24 cellular contexts compared by ENCODE assay signal in the genomic region with DNA sequence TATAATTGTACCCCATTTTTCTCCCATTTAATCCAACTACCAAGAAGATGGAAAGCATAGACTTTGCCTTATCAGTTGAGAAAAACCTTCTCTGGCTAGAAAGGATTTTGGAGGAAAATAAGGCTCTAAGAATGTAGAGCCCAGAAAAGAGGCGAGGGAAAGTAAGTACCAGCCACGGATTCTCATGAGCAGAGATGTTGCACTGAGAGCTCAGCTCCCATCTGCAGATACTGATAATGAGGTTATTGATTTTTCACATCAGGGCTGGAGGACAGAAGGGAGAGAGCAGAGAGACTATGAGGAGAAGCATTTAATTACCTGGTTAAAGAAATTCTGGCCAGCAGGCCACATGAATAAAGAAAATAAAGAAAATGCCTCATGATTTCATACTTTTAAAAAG.
DNase-seq lines count a peak whose midpoint lies in the region; TF ChIP-seq lines count a peak whose summit lies in the region.
"Had no signal": no experiment of that assay in that cellular context is flagged by ENCODE, and none has a peak within 500 bp of the region (broad histone marks: within the 10 kb centered on the region; RNA-seq: fewer than 3 reads in every experiment).

No MANE protein-coding gene starts in this region.

- H3K79me2 ChIP-seq in SK-N-SH (ENCODE audit: insufficient read depth): no peaks in the 10 kb centered on the region

- H3K9ac ChIP-seq in SK-N-SH: no peak overlapping the region

- peaks cover 0 to 2% of the 10 kb centered on the region in 2 experiments; a peak in 2 of 4 replicates for H3K4me1 ChIP-seq in SK-N-SH (ENCODE audit: control insufficient read depth in 1 of 2, insufficient read depth in 2 of 2, low read depth in 1 of 2, low read length in 1 of 2)
- H3K4me1 ChIP-seq: psoas muscle, uterus had no signal

- TF ChIP-seq CTCF in mesothelial cell of epicardium (IDR thresholded peaks at IDR 0.05; ENCODE audit: unreplicated experiment) (no peak), SK-N-SH (IDR thresholded peaks at IDR 0.05) (no peak)

- no peaks in the 10 kb centered on the region for H3K9me3 Mint-ChIP-seq in mesothelial cell of epicardium
- H3K9me3 Mint-ChIP-seq: activated naive CD8-positive, alpha-beta T cell treated with anti-CD3 and anti-CD28 coated beads for 36 hours; CD4-positive, alpha-beta T cell had no signal

- H3K9me2 ChIP-seq in SK-N-SH: no peaks in the 10 kb centered on the region

- H2AFZ ChIP-seq in SK-N-SH (ENCODE audit: low read depth): no peak overlapping the region

- peaks cover 3 to 41% of the 10 kb centered on the region in 2 experiments for H3K36me3 ChIP-seq in SK-N-SH (replicated peaks in 1 of 2; ENCODE audit: control insufficient read depth in 1 of 2, insufficient read depth in 2 of 2, low read length in 1 of 2)
- H3K36me3 ChIP-seq: SJSA1, uterus had no signal

- H3K27ac ChIP-seq in SK-N-SH (ENCODE audit: low read depth in 2 of 2, low read length in 1 of 2): no peak overlapping the region
- H3K27ac ChIP-seq: epithelial cell of prostate, psoas muscle, SJSA1, uterus had no signal

- H3K36me3 Mint-ChIP-seq in mesothelial cell of epicardium: peaks cover 39% of the 10 kb centered on the region

- WGBS in SK-N-SH (ENCODE audit: low lambda C conversion rate): 83% methylated on average over 2 of the region's 2 CpGs

- DNase-seq in DMS79 treated with DMSO at 0.1 percent for 48 hours (lab: John Stamatoyannopoulos, UW): peak; percentile 44
- no peak for DNase-seq in DMS79 (lab: John Stamatoyannopoulos, UW)
- DNase-seq in NCI-H446 treated with DMSO at 0.1 percent for 48 hours (lab: John Stamatoyannopoulos, UW): peak; percentile 77
- DNase-seq in NCI-H446 (lab: John Stamatoyannopoulos, UW): no peak
- DNase-seq in NCI-H82 (lab: John Stamatoyannopoulos, UW): peak; percentile 5
- DNase-seq in mesothelial cell of epicardium (ENCODE audit: low spot score in 2 of 2, unreplicated experiment in 2 of 2): no peak
- no peak for DNase-seq in SK-N-SH
- no peak for DNase-seq in UCSD-AML1 (lab: John Stamatoyannopoulos, UW; ENCODE audit: unreplicated experiment)
- DNase-seq: activated effector memory CD4-positive, alpha-beta T cell treated with Interleukin-2 at 50 U/mL for 16 hours; activated naive CD8-positive, alpha-beta T cell treated with anti-CD3 and anti-CD28 coated beads for 36 hours; activated T-cell treated with anti-CD3 and anti-CD28 coated beads for 4 hours; aorta; CD4-positive, alpha-beta T cell; effector CD4-positive, alpha-beta T cell; midbrain; naive thymus-derived CD4-positive, alpha-beta T cell; occipital lobe; psoas muscle; RPMI8226; stimulated activated naive CD4-positive, alpha-beta T cell; T-helper 17 cell; uterus had no signal

- no peak overlapping the region for H3K4me3 Mint-ChIP-seq in mesothelial cell of epicardium
- H3K4me3 Mint-ChIP-seq: activated naive CD8-positive, alpha-beta T cell treated with anti-CD3 and anti-CD28 coated beads for 36 hours; CD4-positive, alpha-beta T cell; naive thymus-derived CD4-positive, alpha-beta T cell; T-helper 17 cell had no signal

- no peaks in the 10 kb centered on the region for H3K9me3 ChIP-seq in SK-N-SH
- H3K9me3 ChIP-seq: psoas muscle, SJSA1, uterus had no signal

- H3K27me3 ChIP-seq in SK-N-SH (ENCODE audit: insufficient read depth): no peaks in the 10 kb centered on the region
- H3K27me3 ChIP-seq: SJSA1, uterus had no signal

- no peaks in the 10 kb centered on the region for H4K20me1 ChIP-seq in SK-N-SH (ENCODE audit: insufficient read depth)

- peak overlapping the region; percentile 28 for H3K27ac Mint-ChIP-seq in mesothelial cell of epicardium
- H3K27ac Mint-ChIP-seq: activated naive CD8-positive, alpha-beta T cell treated with anti-CD3 and anti-CD28 coated beads for 36 hours; CD4-positive, alpha-beta T cell; naive thymus-derived CD4-positive, alpha-beta T cell; T-helper 17 cell had no signal

- no peak overlapping the region for H3K4me2 ChIP-seq in SK-N-SH

- CTCF ChIA-PET in SK-N-SH (lab: Yijun Ruan, JAX): interaction anchor here (0.7 to 2.1 kb wide), 3 partner anchors 34 to 159 kb away, joined by 3 to 4 read pairs (median 3); no protein-coding TSS in a partner anchor

- peaks cover 11% of the 10 kb centered on the region for H3K4me1 Mint-ChIP-seq in mesothelial cell of epicardium

- H3K27me3 Mint-ChIP-seq in mesothelial cell of epicardium (ENCODE audit: low read depth): no peaks in the 10 kb centered on the region
- H3K27me3 Mint-ChIP-seq: activated naive CD8-positive, alpha-beta T cell treated with anti-CD3 and anti-CD28 coated beads for 36 hours; CD4-positive, alpha-beta T cell; naive thymus-derived CD4-positive, alpha-beta T cell; T-helper 17 cell had no signal

- TF ChIP-seq EP300 in SK-N-SH (IDR thresholded peaks at IDR 0.05; ENCODE audit: borderline replicate concordance in 1 of 2, low read depth in 1 of 2, low read length in 1 of 2): no peak

- no peak overlapping the region for H3K4me3 ChIP-seq in SK-N-SH (ENCODE audit: low read depth in 2 of 2, low read length in 1 of 2)
- H3K4me3 ChIP-seq: psoas muscle, SJSA1, uterus had no signal

- H3F3A ChIP-seq in SK-N-SH (replicated peaks; ENCODE audit: insufficient read depth): no peaks in the 10 kb centered on the region

- no peak for TF ChIP-seq RAD21 in SK-N-SH (IDR thresholded peaks at IDR 0.05; ENCODE audit: low read length)

- POLR2A ChIA-PET in SK-N-SH (lab: Yijun Ruan, JAX): no interaction called here

TF ChIP-seq in SK-N-SH, 30 proteins besides CTCF, POLR2A, EP300 and RAD21:
- TF ChIP-seq ELF1 (IDR thresholded peaks at IDR 0.05) (no peak), CHD2 (IDR thresholded peaks at IDR 0.05; ENCODE audit: low read length, partially characterized antibody) (no peak), YY1 (IDR thresholded peaks at IDR 0.05; ENCODE audit: low read depth) (no peak), GATA2 (CRISPR knock-in tag; IDR thresholded peaks at IDR 0.05) (no peak), FOSL2 (IDR thresholded peaks at IDR 0.05; ENCODE audit: borderline replicate concordance, low read depth) (no peak), MXI1 (IDR thresholded peaks at IDR 0.05; ENCODE audit: low read depth, low read length) (no peak), TCF12 (IDR thresholded peaks at IDR 0.05) (no peak), RFX5 (IDR thresholded peaks at IDR 0.05; ENCODE audit: low read length) (no peak), NFIC (IDR thresholded peaks at IDR 0.05; ENCODE audit: borderline replicate concordance) (no peak), RXRA (IDR thresholded peaks at IDR 0.05; ENCODE audit: borderline replicate concordance, low read depth) (no peak), RCOR1 (IDR thresholded peaks at IDR 0.05; ENCODE audit: low read length) (no peak), POLR2AphosphoS5 (IDR thresholded peaks at IDR 0.05; ENCODE audit: low read depth, low read length) (no peak)
- TF ChIP-seq, protein P1, sequence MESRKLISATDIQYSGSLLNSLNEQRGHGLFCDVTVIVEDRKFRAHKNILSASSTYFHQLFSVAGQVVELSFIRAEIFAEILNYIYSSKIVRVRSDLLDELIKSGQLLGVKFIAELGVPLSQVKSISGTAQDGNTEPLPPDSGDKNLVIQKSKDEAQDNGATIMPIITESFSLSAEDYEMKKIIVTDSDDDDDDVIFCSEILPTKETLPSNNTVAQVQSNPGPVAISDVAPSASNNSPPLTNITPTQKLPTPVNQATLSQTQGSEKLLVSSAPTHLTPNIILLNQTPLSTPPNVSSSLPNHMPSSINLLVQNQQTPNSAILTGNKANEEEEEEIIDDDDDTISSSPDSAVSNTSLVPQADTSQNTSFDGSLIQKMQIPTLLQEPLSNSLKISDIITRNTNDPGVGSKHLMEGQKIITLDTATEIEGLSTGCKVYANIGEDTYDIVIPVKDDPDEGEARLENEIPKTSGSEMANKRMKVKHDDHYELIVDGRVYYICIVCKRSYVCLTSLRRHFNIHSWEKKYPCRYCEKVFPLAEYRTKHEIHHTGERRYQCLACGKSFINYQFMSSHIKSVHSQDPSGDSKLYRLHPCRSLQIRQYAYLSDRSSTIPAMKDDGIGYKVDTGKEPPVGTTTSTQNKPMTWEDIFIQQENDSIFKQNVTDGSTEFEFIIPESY (IDR thresholded peaks at IDR 0.05; ENCODE audit: borderline replicate concordance, low read depth): no peak
- TF ChIP-seq, protein P2, sequence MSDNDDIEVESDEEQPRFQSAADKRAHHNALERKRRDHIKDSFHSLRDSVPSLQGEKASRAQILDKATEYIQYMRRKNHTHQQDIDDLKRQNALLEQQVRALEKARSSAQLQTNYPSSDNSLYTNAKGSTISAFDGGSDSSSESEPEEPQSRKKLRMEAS (IDR thresholded peaks at IDR 0.05; ENCODE audit: low read depth): no peak
- TF ChIP-seq, protein P3, sequence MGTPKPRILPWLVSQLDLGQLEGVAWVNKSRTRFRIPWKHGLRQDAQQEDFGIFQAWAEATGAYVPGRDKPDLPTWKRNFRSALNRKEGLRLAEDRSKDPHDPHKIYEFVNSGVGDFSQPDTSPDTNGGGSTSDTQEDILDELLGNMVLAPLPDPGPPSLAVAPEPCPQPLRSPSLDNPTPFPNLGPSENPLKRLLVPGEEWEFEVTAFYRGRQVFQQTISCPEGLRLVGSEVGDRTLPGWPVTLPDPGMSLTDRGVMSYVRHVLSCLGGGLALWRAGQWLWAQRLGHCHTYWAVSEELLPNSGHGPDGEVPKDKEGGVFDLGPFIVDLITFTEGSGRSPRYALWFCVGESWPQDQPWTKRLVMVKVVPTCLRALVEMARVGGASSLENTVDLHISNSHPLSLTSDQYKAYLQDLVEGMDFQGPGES (IDR thresholded peaks at IDR 0.05; ENCODE audit: low read depth, low read length): no peak

Comparison
In these comparisons a context has a peak if more than half of its experiments do, and no peak if none do; other contexts are left out.
1. DNase-seq: peak in DMS79 treated with DMSO at 0.1 percent for 48 hours (single experiment), NCI-H446 treated with DMSO at 0.1 percent for 48 hours (single experiment) and NCI-H82 (single experiment); none in DMS79 (single experiment), NCI-H446 (0 of 2), mesothelial cell of epicardium (0 of 2), SK-N-SH (single experiment) and UCSD-AML1 (single experiment).